In genomic region chr10:20891338-20891714, GRCh38 we compare ENCODE assay signal across 25 cellular contexts. TPM values are rescaled to one million over a fixed set of nuclear protein-coding genes. Genes with fewer than 3 reads are reported as not detected.
DNase-seq lines count a peak whose midpoint lies in the region; ATAC-seq, FAIRE-seq and TF ChIP-seq lines count a peak whose summit lies in the region.
"Had no signal": no experiment of that assay in that cellular context is flagged by ENCODE, and none has a peak within 500 bp of the region (broad histone marks: within the 10 kb centered on the region; RNA-seq: fewer than 3 reads in every experiment).

No MANE protein-coding gene starts in this region.

- no peaks in the 10 kb centered on the region for H3K36me3 ChIP-seq in keratinocyte (ENCODE audit: control insufficient read depth in 2 of 2, extremely low read depth in 1 of 2, insufficient read depth in 2 of 2, low read length in 2 of 2)
- H3K36me3 ChIP-seq: transverse colon had no signal

- H3K4me1 Mint-ChIP-seq in stimulated activated naive B cell treated with anti-CD40 and anti-IgM and Interleukin-4, amounts not matched to agents 10 μg/mL and 1 μg/mL and 100 μg/mL, for 72 hours = no peaks in the 10 kb centered on the region
- H3K4me1 Mint-ChIP-seq: activated CD8-positive, alpha-beta memory T cell treated with anti-CD3 and anti-CD28 coated beads, Interleukin-2, amount 10 ng/mL, durations not matched to agents 7 days and 5 days; CD4-positive, CD25-positive, alpha-beta regulatory T cell; stimulated activated effector memory CD8-positive, alpha-beta T cell treated with anti-CD3 and anti-CD28 coated beads, Interleukin-12 subunit alpha, Interleukin-12 subunit beta, amount 100 ng/mL, for 72 hours had no signal

- H3K36me3 Mint-ChIP-seq in stimulated activated naive B cell treated with anti-CD40 and anti-IgM and Interleukin-4, amounts not matched to agents 10 μg/mL and 1 μg/mL and 100 μg/mL, for 72 hours = no peaks in the 10 kb centered on the region
- H3K36me3 Mint-ChIP-seq: activated CD8-positive, alpha-beta memory T cell treated with anti-CD3 and anti-CD28 coated beads, Interleukin-2, amount 10 ng/mL, durations not matched to agents 7 days and 5 days; CD4-positive, CD25-positive, alpha-beta regulatory T cell; stimulated activated effector memory CD8-positive, alpha-beta T cell treated with anti-CD3 and anti-CD28 coated beads, Interleukin-12 subunit alpha, Interleukin-12 subunit beta, amount 100 ng/mL, for 72 hours had no signal

- no peaks in the 10 kb centered on the region for H3K79me2 ChIP-seq in keratinocyte (ENCODE audit: control insufficient read depth, insufficient read depth, low read length)

- ATAC-seq in Right ventricle myocardium inferior = peak; percentile 55
- no peak for ATAC-seq in stimulated activated naive B cell treated with anti-CD40 and anti-IgM and Interleukin-4, amounts not matched to agents 10 μg/mL and 1 μg/mL and 100 μg/mL, for 72 hours (replicated peaks)
- ATAC-seq: A549; activated CD8-positive, alpha-beta memory T cell treated with anti-CD3 and anti-CD28 coated beads, Interleukin-2, amount 10 ng/mL, durations not matched to agents 7 days and 5 days; body of pancreas; GM23338; Panc1; stimulated activated effector memory CD8-positive, alpha-beta T cell treated with anti-CD3 and anti-CD28 coated beads, Interleukin-12 subunit alpha, Interleukin-12 subunit beta, amount 100 ng/mL, for 72 hours had no signal

- no peak overlapping the region for H3K4me3 ChIP-seq in keratinocyte (ENCODE audit: control insufficient read depth in 2 of 3, extremely low read depth in 1 of 3, insufficient read depth in 2 of 3, low read depth in 1 of 3, low read length in 3 of 3)
- H3K4me3 ChIP-seq: A549, body of pancreas, GM23338, skin epidermis, transverse colon had no signal

- no peak for DNase-seq in Right ventricle myocardium inferior (ENCODE audit: missing footprints)
- DNase-seq in cardiac septum (ENCODE audit: low spot score) = no peak
- DNase-seq in epithelial cell of prostate (ENCODE audit: low read depth, low spot score) = peak; percentile 31
- DNase-seq in keratinocyte (ENCODE audit: low read depth, low spot score) = peak; percentile 23
- no peak for DNase-seq in stimulated activated CD4-positive, alpha-beta T cell treated with anti-CD3 and anti-CD28 coated beads, Interleukin-4, amount 100 ng/mL, for 1 hour
- DNase-seq in HTR-8/SVneo (ENCODE audit: insufficient read length, low spot score) = no peak
- no peak for DNase-seq in GM19240 (ENCODE audit: insufficient read length, low spot score)
- no peak for DNase-seq in stimulated activated naive B cell treated with anti-CD40 and anti-IgM and Interleukin-4, amounts not matched to agents 10 μg/mL and 1 μg/mL and 100 μg/mL, for 72 hours
- DNase-seq: activated CD4-positive, CD25-positive, alpha-beta regulatory T cell treated with anti-CD3 and anti-CD28 coated beads, Interleukin-2, amount 50 U/mL, for 72 hours; activated CD8-positive, alpha-beta memory T cell treated with anti-CD3 and anti-CD28 coated beads, Interleukin-2, amount 10 ng/mL, durations not matched to agents 7 days and 5 days; activated naive CD4-positive, alpha-beta T cell; body of pancreas; CD4-positive, CD25-positive, alpha-beta regulatory T cell; effector CD4-positive, alpha-beta T cell; foreskin melanocyte; midbrain; NCI-H2029 treated with DMSO at 0.1 percent for 48 hours; occipital lobe; transverse colon had no signal

- no peak overlapping the region for H3K4me3 Mint-ChIP-seq in stimulated activated naive B cell treated with anti-CD40 and anti-IgM and Interleukin-4, amounts not matched to agents 10 μg/mL and 1 μg/mL and 100 μg/mL, for 72 hours
- H3K4me3 Mint-ChIP-seq: activated CD8-positive, alpha-beta memory T cell treated with anti-CD3 and anti-CD28 coated beads, Interleukin-2, amount 10 ng/mL, durations not matched to agents 7 days and 5 days; CD4-positive, CD25-positive, alpha-beta regulatory T cell; GM23338; stimulated activated effector memory CD8-positive, alpha-beta T cell treated with anti-CD3 and anti-CD28 coated beads, Interleukin-12 subunit alpha, Interleukin-12 subunit beta, amount 100 ng/mL, for 72 hours had no signal

- peaks cover 6% of the 10 kb centered on the region in 2 donors for H3K27me3 Mint-ChIP-seq in stimulated activated naive B cell treated with anti-CD40 and anti-IgM and Interleukin-4, amounts not matched to agents 10 μg/mL and 1 μg/mL and 100 μg/mL, for 72 hours
- H3K27me3 Mint-ChIP-seq: activated CD8-positive, alpha-beta memory T cell treated with anti-CD3 and anti-CD28 coated beads, Interleukin-2, amount 10 ng/mL, durations not matched to agents 7 days and 5 days; CD4-positive, CD25-positive, alpha-beta regulatory T cell had no signal

- no peak overlapping the region for H3K27ac Mint-ChIP-seq in stimulated activated naive B cell treated with anti-CD40 and anti-IgM and Interleukin-4, amounts not matched to agents 10 μg/mL and 1 μg/mL and 100 μg/mL, for 72 hours
- H3K27ac Mint-ChIP-seq: activated CD8-positive, alpha-beta memory T cell treated with anti-CD3 and anti-CD28 coated beads, Interleukin-2, amount 10 ng/mL, durations not matched to agents 7 days and 5 days; CD4-positive, CD25-positive, alpha-beta regulatory T cell; GM23338; stimulated activated effector memory CD8-positive, alpha-beta T cell treated with anti-CD3 and anti-CD28 coated beads, Interleukin-12 subunit alpha, Interleukin-12 subunit beta, amount 100 ng/mL, for 72 hours had no signal

- intact Hi-C loops in Right ventricle myocardium inferior (cut with DNase I) (loop anchor here (5.0 to 10.0 kb wide), 2 partner anchors 106 to 633 kb away; partner anchors contain the start of gene SKIDA1), cardiac septum (cut with DNase I) (loop anchor here (10.0 kb wide), 1 partner anchor 633 kb away; the partner anchor contains the start of gene SKIDA1)

- FAIRE-seq in keratinocyte (lab: Jason Lieb, UNC) = peak; percentile 74
- no peak for FAIRE-seq in HTR-8/SVneo (lab: Jason Lieb, UNC)
- FAIRE-seq: A549 had no signal

- H3K9ac ChIP-seq in keratinocyte (ENCODE audit: control insufficient read depth, extremely low read depth, insufficient read depth, low read length) = no peak overlapping the region

- no peak overlapping the region for H3K4me2 ChIP-seq in keratinocyte (ENCODE audit: control insufficient read depth, extremely low read depth, insufficient read depth, low read depth, low read length)
- H3K4me2 ChIP-seq: A549 had no signal

- H3K9me3 Mint-ChIP-seq in stimulated activated naive B cell treated with anti-CD40 and anti-IgM and Interleukin-4, amounts not matched to agents 10 μg/mL and 1 μg/mL and 100 μg/mL, for 72 hours = no peaks in the 10 kb centered on the region
- H3K9me3 Mint-ChIP-seq: GM23338 had no signal

- no peaks in the 10 kb centered on the region for H3K9me1 ChIP-seq in keratinocyte (ENCODE audit: control insufficient read depth, extremely low read depth, insufficient read depth, low read length)

- dilution Hi-C loops in keratinocyte (cut with MboI; ENCODE audit: extremely low pct_ligation_motif_present, low sequenced_read_pairs) = no loop called here

- no peaks in the 10 kb centered on the region for H4K20me1 ChIP-seq in keratinocyte (ENCODE audit: control insufficient read depth, extremely low read depth, insufficient read depth, low read length)

- H3K27ac ChIP-seq in epithelial cell of prostate (no peak overlapping the region), keratinocyte (ENCODE audit: control insufficient read depth, insufficient read depth, low read length) (no peak overlapping the region)
- H3K27ac ChIP-seq: A549, body of pancreas, skin epidermis, transverse colon had no signal

- TF ChIP-seq CTCF in keratinocyte (optimal IDR thresholded peaks at IDR 0.05 in 1 of 3, IDR thresholded peaks at IDR 0.05 in 1 of 3, conservative IDR thresholded peaks at IDR 0.05 in 1 of 3; ENCODE audit: extremely low read depth in 1 of 3, insufficient read depth in 2 of 3, low read length in 3 of 3) = no peak

- H3K4me1 ChIP-seq in keratinocyte (ENCODE audit: control insufficient read depth, extremely low read depth, insufficient read depth, low read length) = peaks cover 9% of the 10 kb centered on the region
- H3K4me1 ChIP-seq: A549, body of pancreas, transverse colon had no signal

- no peaks in the 10 kb centered on the region for H3K9me3 ChIP-seq in keratinocyte (ENCODE audit: control insufficient read depth, low read depth, low read length)
- H3K9me3 ChIP-seq: A549, body of pancreas, transverse colon had no signal

- H3K27me3 ChIP-seq in keratinocyte (ENCODE audit: control insufficient read depth, extremely low read depth, insufficient read depth, low read length) = no peaks in the 10 kb centered on the region
- H3K27me3 ChIP-seq: body of pancreas, transverse colon had no signal

- no peak overlapping the region for H2AFZ ChIP-seq in keratinocyte (ENCODE audit: control insufficient read depth, low read length)
- H2AFZ ChIP-seq: GM23338 had no signal

RNA-seq across cellular contexts. Expression of gene NEBL, which starts 5.8 kb away (rescaled TPM):
- total RNA-seq in Right ventricle myocardium inferior (666 TPM), cardiac septum (597 TPM)
- polyA plus RNA-seq in keratinocyte = 1.7 to 5.8 TPM (median 4.5 TPM) in 3 replicates
- polyA plus RNA-seq in keratinocyte (2011; ENCODE audit: low read depth) = 24.1 TPM
- 3.0 and 6.2 TPM in 2 replicates for polyA plus RNA-seq in keratinocyte (2011; cell fraction: cytosol; rRNA removed)
- polyA plus RNA-seq in keratinocyte (2011; cell fraction: nucleus; rRNA removed) = 6.1 and 9.3 TPM in 2 replicates
- polyA plus RNA-seq in keratinocyte (2012; ENCODE audit: low replicate concordance) = 1.8 and 12.6 TPM in 2 replicates
- 3.3 to 9.4 TPM (median 7.0 TPM) in 3 replicates for polyA minus RNA-seq in keratinocyte
- polyA minus RNA-seq in keratinocyte (2011; cell fraction: cytosol; rRNA and poly(A)+ RNA removed) = 4.0 TPM
- 13.3 and 16.4 TPM in 2 replicates for polyA minus RNA-seq in keratinocyte (2011; cell fraction: nucleus; rRNA and poly(A)+ RNA removed)
- total RNA-seq: T-helper 1 cell treated with Interleukin-12 subunit alpha and Interleukin-12 subunit beta and Interleukin-4 antibody, amounts not matched to agents 30 ng/mL and 1 ng/mL, for 36 hours had no signal

Comparison
In these comparisons a context has a peak if more than half of its experiments do, and no peak if none do; other contexts are left out.
1. DNase-seq: peak in epithelial cell of prostate (single experiment) and keratinocyte (single experiment); none in Right ventricle myocardium inferior (single experiment), cardiac septum (single experiment), stimulated activated CD4-positive, alpha-beta T cell treated with anti-CD3 and anti-CD28 coated beads, Interleukin-4, amount 100 ng/mL, for 1 hour (single experiment), HTR-8/SVneo (single experiment), GM19240 (single experiment) and stimulated activated naive B cell treated with anti-CD40 and anti-IgM and Interleukin-4, amounts not matched to agents 10 μg/mL and 1 μg/mL and 100 μg/mL, for 72 hours (single experiment).